Comparison of ENCODE assay signal across 8 cellular contexts in genomic region chr19:50639121-50640112, GRCh38. TPM values are rescaled to one million over a fixed set of nuclear protein-coding genes. Genes with fewer than 3 reads are reported as not detected.
DNase-seq lines count a peak whose midpoint lies in the region; ATAC-seq and TF ChIP-seq lines count a peak whose summit lies in the region.

TSS of gene SYT3 (minus strand) at chr19:50639881. CDS start at chr19:50637411, 2,470 bp downstream.

- peak within 1 kb of the TSS; percentile 10 for H3K4me3 Mint-ChIP-seq in activated CD4-positive, alpha-beta memory T cell treated with anti-CD3 and anti-CD28 coated beads for 36 hours
- no peak within 1 kb of the TSS for H3K4me3 Mint-ChIP-seq in activated CD4-positive, alpha-beta memory T cell treated with anti-CD3 and anti-CD28 coated beads, Interleukin-2, amount 10 ng/mL, durations not matched to agents 7 days and 5 days

- DNase-seq in activated CD4-positive, alpha-beta memory T cell treated with anti-CD3 and anti-CD28 coated beads for 36 hours = peak; percentile 30
- DNase-seq in activated CD4-positive, alpha-beta memory T cell treated with anti-CD3 and anti-CD28 coated beads, Interleukin-2, amount 10 ng/mL, durations not matched to agents 7 days and 5 days = no peak
- DNase-seq in cerebellar cortex (ENCODE audit: low spot score) (peak; percentile 92), left lobe of liver (ENCODE audit: low spot score) (no peak), NCI-H226 (no peak)
- peak; percentile 19 for DNase-seq in stimulated activated CD8-positive, alpha-beta memory T cell treated with anti-CD3 and anti-CD28 coated beads, Interleukin-4, amount 100 ng/mL, for 24 hours (ENCODE audit: low read depth)

- ATAC-seq in SK-N-SH treated with all-trans-retinoic acid at 6 μM for 48 hours (peak; percentile 97), left lobe of liver (peak; percentile 54), HG02870 (IDR thresholded peaks at IDR 0.05; ENCODE audit: unreplicated experiment) (no peak)

- H3K9me3 Mint-ChIP-seq in activated CD4-positive, alpha-beta memory T cell treated with anti-CD3 and anti-CD28 coated beads for 36 hours = peaks cover 13% of the 10 kb centered on the region
- peaks cover 5% of the 10 kb centered on the region for H3K9me3 Mint-ChIP-seq in activated CD4-positive, alpha-beta memory T cell treated with anti-CD3 and anti-CD28 coated beads, Interleukin-2, amount 10 ng/mL, durations not matched to agents 7 days and 5 days

- H3K27ac Mint-ChIP-seq in activated CD4-positive, alpha-beta memory T cell treated with anti-CD3 and anti-CD28 coated beads for 36 hours = no peak within 1 kb of the TSS
- no peak within 1 kb of the TSS for H3K27ac Mint-ChIP-seq in activated CD4-positive, alpha-beta memory T cell treated with anti-CD3 and anti-CD28 coated beads, Interleukin-2, amount 10 ng/mL, durations not matched to agents 7 days and 5 days

- H3K36me3 Mint-ChIP-seq in activated CD4-positive, alpha-beta memory T cell treated with anti-CD3 and anti-CD28 coated beads for 36 hours = peaks cover 4% of the 10 kb centered on the region
- peaks cover 9% of the 10 kb centered on the region for H3K36me3 Mint-ChIP-seq in activated CD4-positive, alpha-beta memory T cell treated with anti-CD3 and anti-CD28 coated beads, Interleukin-2, amount 10 ng/mL, durations not matched to agents 7 days and 5 days (ENCODE audit: low read depth)

- peaks cover 49% of the 10 kb centered on the region for H3K27me3 Mint-ChIP-seq in activated CD4-positive, alpha-beta memory T cell treated with anti-CD3 and anti-CD28 coated beads for 36 hours
- peaks cover 35% of the 10 kb centered on the region for H3K27me3 Mint-ChIP-seq in activated CD4-positive, alpha-beta memory T cell treated with anti-CD3 and anti-CD28 coated beads, Interleukin-2, amount 10 ng/mL, durations not matched to agents 7 days and 5 days

- intact Hi-C loops in activated CD4-positive, alpha-beta memory T cell treated with anti-CD3 and anti-CD28 coated beads for 36 hours (cut with micrococcal nuclease) = no loop called here

- POLR2A ChIA-PET in activated CD4-positive, alpha-beta memory T cell treated with anti-CD3 and anti-CD28 coated beads for 36 hours (lab: Charles Lee) = no interaction called here
- POLR2A ChIA-PET in activated CD4-positive, alpha-beta memory T cell treated with anti-CD3 and anti-CD28 coated beads, Interleukin-2, amount 10 ng/mL, durations not matched to agents 7 days and 5 days (lab: Charles Lee) = interaction anchor here (0.9 kb wide), 1 partner anchor 52 kb away, joined by 6 read pairs; no protein-coding TSS in a partner anchor

- CTCF ChIA-PET in activated CD4-positive, alpha-beta memory T cell treated with anti-CD3 and anti-CD28 coated beads for 36 hours (lab: Charles Lee) = no interaction called here
- CTCF ChIA-PET in activated CD4-positive, alpha-beta memory T cell treated with anti-CD3 and anti-CD28 coated beads, Interleukin-2, amount 10 ng/mL, durations not matched to agents 7 days and 5 days (lab: Charles Lee) = no interaction called here

- peaks cover 3% of the 10 kb centered on the region for H3K4me1 Mint-ChIP-seq in activated CD4-positive, alpha-beta memory T cell treated with anti-CD3 and anti-CD28 coated beads for 36 hours (ENCODE audit: low read depth)
- no peaks in the 10 kb centered on the region for H3K4me1 Mint-ChIP-seq in activated CD4-positive, alpha-beta memory T cell treated with anti-CD3 and anti-CD28 coated beads, Interleukin-2, amount 10 ng/mL, durations not matched to agents 7 days and 5 days

TF ChIP-seq in SK-N-SH treated with all-trans-retinoic acid at 6 μM for 48 hours, 23 proteins besides CTCF, POLR2A, EP300 and RAD21:
- TF ChIP-seq GLIS3 (CRISPR knock-in tag; IDR thresholded peaks at IDR 0.05) (no peak), ESRRG (CRISPR knock-in tag; IDR thresholded peaks at IDR 0.05) (no peak), CREB5 (CRISPR knock-in tag; IDR thresholded peaks at IDR 0.05; ENCODE audit: low read depth) (no peak), PPARA (CRISPR knock-in tag; IDR thresholded peaks at IDR 0.05; ENCODE audit: borderline replicate concordance) (no peak), SNAI2 (CRISPR knock-in tag; IDR thresholded peaks at IDR 0.05) (no peak), ZNF8 (CRISPR knock-in tag; IDR thresholded peaks at IDR 0.05) (no peak), CSDC2 (CRISPR knock-in tag; IDR thresholded peaks at IDR 0.05) (no peak), ZFP3 (CRISPR knock-in tag; IDR thresholded peaks at IDR 0.05) (no peak), RARB (CRISPR knock-in tag; IDR thresholded peaks at IDR 0.05) (no peak), ZNF70 (CRISPR knock-in tag; IDR thresholded peaks at IDR 0.05) (no peak)
- TF ChIP-seq, protein P1, sequence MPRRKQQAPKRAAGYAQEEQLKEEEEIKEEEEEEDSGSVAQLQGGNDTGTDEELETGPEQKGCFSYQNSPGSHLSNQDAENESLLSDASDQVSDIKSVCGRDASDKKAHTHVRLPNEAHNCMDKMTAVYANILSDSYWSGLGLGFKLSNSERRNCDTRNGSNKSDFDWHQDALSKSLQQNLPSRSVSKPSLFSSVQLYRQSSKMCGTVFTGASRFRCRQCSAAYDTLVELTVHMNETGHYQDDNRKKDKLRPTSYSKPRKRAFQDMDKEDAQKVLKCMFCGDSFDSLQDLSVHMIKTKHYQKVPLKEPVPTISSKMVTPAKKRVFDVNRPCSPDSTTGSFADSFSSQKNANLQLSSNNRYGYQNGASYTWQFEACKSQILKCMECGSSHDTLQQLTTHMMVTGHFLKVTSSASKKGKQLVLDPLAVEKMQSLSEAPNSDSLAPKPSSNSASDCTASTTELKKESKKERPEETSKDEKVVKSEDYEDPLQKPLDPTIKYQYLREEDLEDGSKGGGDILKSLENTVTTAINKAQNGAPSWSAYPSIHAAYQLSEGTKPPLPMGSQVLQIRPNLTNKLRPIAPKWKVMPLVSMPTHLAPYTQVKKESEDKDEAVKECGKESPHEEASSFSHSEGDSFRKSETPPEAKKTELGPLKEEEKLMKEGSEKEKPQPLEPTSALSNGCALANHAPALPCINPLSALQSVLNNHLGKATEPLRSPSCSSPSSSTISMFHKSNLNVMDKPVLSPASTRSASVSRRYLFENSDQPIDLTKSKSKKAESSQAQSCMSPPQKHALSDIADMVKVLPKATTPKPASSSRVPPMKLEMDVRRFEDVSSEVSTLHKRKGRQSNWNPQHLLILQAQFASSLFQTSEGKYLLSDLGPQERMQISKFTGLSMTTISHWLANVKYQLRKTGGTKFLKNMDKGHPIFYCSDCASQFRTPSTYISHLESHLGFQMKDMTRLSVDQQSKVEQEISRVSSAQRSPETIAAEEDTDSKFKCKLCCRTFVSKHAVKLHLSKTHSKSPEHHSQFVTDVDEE (CRISPR knock-in tag; IDR thresholded peaks at IDR 0.05) = no peak
- TF ChIP-seq, protein P2, sequence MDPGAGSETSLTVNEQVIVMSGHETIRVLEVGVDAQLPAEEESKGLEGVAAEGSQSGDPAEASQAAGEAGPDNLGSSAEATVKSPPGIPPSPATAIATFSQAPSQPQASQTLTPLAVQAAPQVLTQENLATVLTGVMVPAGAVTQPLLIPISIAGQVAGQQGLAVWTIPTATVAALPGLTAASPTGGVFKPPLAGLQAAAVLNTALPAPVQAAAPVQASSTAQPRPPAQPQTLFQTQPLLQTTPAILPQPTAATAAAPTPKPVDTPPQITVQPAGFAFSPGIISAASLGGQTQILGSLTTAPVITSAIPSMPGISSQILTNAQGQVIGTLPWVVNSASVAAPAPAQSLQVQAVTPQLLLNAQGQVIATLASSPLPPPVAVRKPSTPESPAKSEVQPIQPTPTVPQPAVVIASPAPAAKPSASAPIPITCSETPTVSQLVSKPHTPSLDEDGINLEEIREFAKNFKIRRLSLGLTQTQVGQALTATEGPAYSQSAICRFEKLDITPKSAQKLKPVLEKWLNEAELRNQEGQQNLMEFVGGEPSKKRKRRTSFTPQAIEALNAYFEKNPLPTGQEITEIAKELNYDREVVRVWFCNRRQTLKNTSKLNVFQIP (CRISPR knock-in tag; IDR thresholded peaks at IDR 0.05; ENCODE audit: borderline replicate concordance, low read depth) = no peak

RNA-seq across cellular contexts. Expression of gene SYT3, which starts in this region (rescaled TPM):
- not detected for total RNA-seq in activated CD4-positive, alpha-beta memory T cell treated with anti-CD3 and anti-CD28 coated beads for 36 hours
- total RNA-seq in activated CD4-positive, alpha-beta memory T cell treated with anti-CD3 and anti-CD28 coated beads, Interleukin-2, amount 10 ng/mL, durations not matched to agents 7 days and 5 days = not detected
- not detected for total RNA-seq in left lobe of liver

Comparison
In these comparisons a context has a peak if more than half of its experiments do, and no peak if none do; other contexts are left out.
1. Peak in DNase-seq in activated CD4-positive, alpha-beta memory T cell treated with anti-CD3 and anti-CD28 coated beads for 36 hours; RNA of the gene not detected or under 1 TPM.
2. Peak in ATAC-seq in left lobe of liver; RNA of the gene not detected or under 1 TPM.
3. DNase-seq: peak in cerebellar cortex (single experiment) and stimulated activated CD8-positive, alpha-beta memory T cell treated with anti-CD3 and anti-CD28 coated beads, Interleukin-4, amount 100 ng/mL, for 24 hours (single experiment); none in activated CD4-positive, alpha-beta memory T cell treated with anti-CD3 and anti-CD28 coated beads, Interleukin-2, amount 10 ng/mL, durations not matched to agents 7 days and 5 days (single experiment), left lobe of liver (single experiment) and NCI-H226 (single experiment).